7 cellular contexts compared by ENCODE assay signal in genomic region chr19:52200044-52200443, GRCh38. TPM values are rescaled to one million over a fixed set of nuclear protein-coding genes. Genes with fewer than 3 reads are reported as not detected.
DNase-seq lines count a peak whose midpoint lies in the region; ATAC-seq, FAIRE-seq and TF ChIP-seq lines count a peak whose summit lies in the region.

No MANE protein-coding gene starts in this region.

- no peaks in the 10 kb centered on the region for H3K27me3 ChIP-seq in thoracic aorta (replicated peaks; ENCODE audit: insufficient read depth)

- H3K4me3 ChIP-seq in choroid plexus epithelial cell (ENCODE audit: low read depth, low read length) (no peak overlapping the region), thoracic aorta (peak overlapping the region; percentile 22)

- TF ChIP-seq CTCF in choroid plexus epithelial cell (conservative IDR thresholded peaks at IDR 0.05; ENCODE audit: low read depth, low read length) (no peak), thoracic aorta (IDR thresholded peaks at IDR 0.05) (no peak)

- peaks cover 12 to 59% of the 10 kb centered on the region in 2 donors for H3K4me1 ChIP-seq in thoracic aorta (ENCODE audit: control insufficient read depth in 1 of 2, low read depth in 2 of 2)

- FAIRE-seq in urothelium cell line (lab: Jason Lieb, UNC): no peak

- H3K36me3 ChIP-seq in thoracic aorta: peaks cover 43% of the 10 kb centered on the region

- peak overlapping the region; percentile 70 to 73 for H3K27ac ChIP-seq in thoracic aorta

- DNase-seq in M059J (ENCODE audit: low read depth) (peak; percentile 19), choroid plexus epithelial cell (ENCODE audit: low read depth) (peak; percentile 90), kidney tubule cell (ENCODE audit: low spot score) (peak; percentile 72), thoracic aorta (ENCODE audit: low spot score) (peak; percentile 68), COLO668 (lab: John Stamatoyannopoulos, UW; ENCODE audit: unreplicated experiment) (no peak), urothelium cell line (ENCODE audit: low spot score) (no peak)

- ATAC-seq in thoracic aorta (ENCODE audit: insufficient number of reproducible peaks, low FRiP score, low read depth): peak; percentile 95
- no peak for ATAC-seq in HG03457 (IDR thresholded peaks at IDR 0.05; ENCODE audit: unreplicated experiment)

- H3K9me3 ChIP-seq in thoracic aorta: no peaks in the 10 kb centered on the region

RNA-seq across cellular contexts. Expression of gene PPP2R1A, which starts 10.2 kb away (rescaled TPM):
- 152 and 204 TPM in 2 replicates for total RNA-seq in M059J (2014; rRNA removed; shearing (Covaris generic))
- 100 to 1,000 TPM; 153 to 252 TPM for total RNA-seq in thoracic aorta

RNA-seq across cellular contexts. Expression of gene ZNF836, which starts 28.6 kb away (rescaled TPM):
- 12.0 and 12.8 TPM in 2 replicates for total RNA-seq in M059J (2014; rRNA removed; shearing (Covaris generic))
- total RNA-seq in thoracic aorta: 10 to 100 TPM in 1 of 2 donors, 1 to 10 TPM in 1; 8.4 to 29.3 TPM

Comparison
In these comparisons a context has a peak if more than half of its experiments do, and no peak if none do; other contexts are left out.
1. DNase-seq: peak in M059J (single experiment), choroid plexus epithelial cell (single experiment), kidney tubule cell (single experiment) and thoracic aorta (single experiment); none in COLO668 (single experiment) and urothelium cell line (single experiment).